ENCODE assay signal across 2 cellular contexts in genomic region chr3:94234177-94234788, GRCh38.
TF ChIP-seq lines count a peak whose summit lies in the region.

No MANE protein-coding gene starts in this region.

TF ChIP-seq in HCT116, 20 proteins besides CTCF, POLR2A, EP300 and RAD21 (continued from another document):
- no peak for TF ChIP-seq CEBPB (IDR thresholded peaks at IDR 0.05; ENCODE audit: low read depth)
- TF ChIP-seq SP1 (IDR thresholded peaks at IDR 0.05; ENCODE audit: low read depth) = no peak
- no peak for TF ChIP-seq CBX3 (IDR thresholded peaks at IDR 0.05; ENCODE audit: low read depth)
- TF ChIP-seq JUND (IDR thresholded peaks at IDR 0.05) = no peak
- no peak for TF ChIP-seq YY1 (IDR thresholded peaks at IDR 0.05; ENCODE audit: extremely low read depth, insufficient replicate concordance, low read depth, low read length)
- no peak for TF ChIP-seq EZH2phosphoT487 (IDR thresholded peaks at IDR 0.05; ENCODE audit: borderline replicate concordance)
- TF ChIP-seq FOSL1 (IDR thresholded peaks at IDR 0.05; ENCODE audit: low read depth) = no peak
- no peak for TF ChIP-seq TCF7L2 (IDR thresholded peaks at IDR 0.05; ENCODE audit: borderline replicate concordance, extremely low read depth, insufficient read depth, insufficient read length)
- TF ChIP-seq SRF (IDR thresholded peaks at IDR 0.05; ENCODE audit: low read depth) = no peak
- TF ChIP-seq EZH2 (IDR thresholded peaks at IDR 0.05) = no peak
TF ChIP-seq in HCT116: peak in this region for 0.

TF ChIP-seq in H1, 55 proteins besides CTCF, POLR2A, EP300 and RAD21 (continued from another document):
- TF ChIP-seq RFX5 (IDR thresholded peaks at IDR 0.05; ENCODE audit: borderline replicate concordance, low read depth, low read length) (no peak), GABPA (IDR thresholded peaks at IDR 0.05; ENCODE audit: borderline replicate concordance, insufficient read depth, low read length) (no peak)
